In the genomic region with DNA sequence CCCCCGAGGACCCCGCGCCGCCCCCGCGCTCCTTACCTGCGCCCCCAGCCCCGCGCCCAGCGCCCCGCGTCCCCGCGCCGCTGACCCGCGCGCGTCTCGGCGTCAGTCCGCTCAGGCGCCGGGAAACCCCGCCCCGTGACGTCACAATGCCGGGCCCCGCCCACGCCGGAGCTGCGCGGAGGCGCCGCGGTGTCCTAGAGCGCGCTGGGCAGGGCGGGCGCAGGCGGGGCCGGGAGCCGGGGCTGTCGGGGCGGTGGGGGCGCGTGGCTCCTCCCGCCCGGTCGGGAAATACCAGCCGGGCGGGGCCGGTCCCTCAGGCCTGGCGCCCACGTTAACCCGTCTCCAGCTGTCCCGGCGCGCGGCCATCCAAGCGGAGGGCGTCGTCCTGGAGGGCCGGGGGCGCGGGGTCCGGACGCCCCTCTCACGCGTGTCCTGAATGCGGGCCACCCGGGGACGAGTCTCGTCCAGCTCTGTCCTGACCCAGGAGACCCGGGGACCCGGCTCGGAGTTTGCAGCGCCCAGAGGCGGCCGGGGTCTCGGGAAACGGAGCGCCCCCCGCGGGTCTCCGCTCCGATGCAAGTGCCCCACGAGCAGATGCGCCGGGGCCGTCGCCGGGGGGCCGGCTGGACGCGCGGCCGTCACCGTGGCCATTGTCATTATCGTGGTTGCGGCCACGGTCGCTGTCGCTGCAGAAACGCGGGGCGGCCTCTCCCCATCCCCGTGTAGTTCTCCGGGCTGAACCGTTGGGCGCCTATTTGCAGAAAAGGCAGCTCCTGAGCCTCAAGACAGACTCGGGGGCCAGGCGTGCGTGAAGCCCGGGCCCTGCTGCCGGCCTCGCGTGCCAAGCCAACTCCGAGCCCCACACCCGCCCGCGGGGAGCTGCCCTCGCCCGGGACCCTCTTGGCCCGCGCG, we compare ENCODE assay signal across 2 cellular contexts.
TF ChIP-seq lines count a peak whose summit lies in the region.

A gene (minus strand): TSS at position 109 of the 912 bp plus-strand sequence. CDS start 727 bp downstream, outside the sequence.

TF ChIP-seq in A549, 52 proteins besides CTCF, POLR2A, EP300 and RAD21 (continued from another document):
- TF ChIP-seq, protein P1, sequence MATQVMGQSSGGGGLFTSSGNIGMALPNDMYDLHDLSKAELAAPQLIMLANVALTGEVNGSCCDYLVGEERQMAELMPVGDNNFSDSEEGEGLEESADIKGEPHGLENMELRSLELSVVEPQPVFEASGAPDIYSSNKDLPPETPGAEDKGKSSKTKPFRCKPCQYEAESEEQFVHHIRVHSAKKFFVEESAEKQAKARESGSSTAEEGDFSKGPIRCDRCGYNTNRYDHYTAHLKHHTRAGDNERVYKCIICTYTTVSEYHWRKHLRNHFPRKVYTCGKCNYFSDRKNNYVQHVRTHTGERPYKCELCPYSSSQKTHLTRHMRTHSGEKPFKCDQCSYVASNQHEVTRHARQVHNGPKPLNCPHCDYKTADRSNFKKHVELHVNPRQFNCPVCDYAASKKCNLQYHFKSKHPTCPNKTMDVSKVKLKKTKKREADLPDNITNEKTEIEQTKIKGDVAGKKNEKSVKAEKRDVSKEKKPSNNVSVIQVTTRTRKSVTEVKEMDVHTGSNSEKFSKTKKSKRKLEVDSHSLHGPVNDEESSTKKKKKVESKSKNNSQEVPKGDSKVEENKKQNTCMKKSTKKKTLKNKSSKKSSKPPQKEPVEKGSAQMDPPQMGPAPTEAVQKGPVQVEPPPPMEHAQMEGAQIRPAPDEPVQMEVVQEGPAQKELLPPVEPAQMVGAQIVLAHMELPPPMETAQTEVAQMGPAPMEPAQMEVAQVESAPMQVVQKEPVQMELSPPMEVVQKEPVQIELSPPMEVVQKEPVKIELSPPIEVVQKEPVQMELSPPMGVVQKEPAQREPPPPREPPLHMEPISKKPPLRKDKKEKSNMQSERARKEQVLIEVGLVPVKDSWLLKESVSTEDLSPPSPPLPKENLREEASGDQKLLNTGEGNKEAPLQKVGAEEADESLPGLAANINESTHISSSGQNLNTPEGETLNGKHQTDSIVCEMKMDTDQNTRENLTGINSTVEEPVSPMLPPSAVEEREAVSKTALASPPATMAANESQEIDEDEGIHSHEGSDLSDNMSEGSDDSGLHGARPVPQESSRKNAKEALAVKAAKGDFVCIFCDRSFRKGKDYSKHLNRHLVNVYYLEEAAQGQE (IDR thresholded peaks at IDR 0.05) = no peak
- TF ChIP-seq CEBPB (IDR thresholded peaks at IDR 0.05) = no peak
- no peak for TF ChIP-seq MYC (IDR thresholded peaks at IDR 0.05; ENCODE audit: borderline replicate concordance, low read length)
- no peak for TF ChIP-seq POLR2AphosphoS2 (conservative IDR thresholded peaks at IDR 0.05; ENCODE audit: low read length)
- TF ChIP-seq KDM1A (IDR thresholded peaks at IDR 0.05; ENCODE audit: low read depth) = no peak
TF ChIP-seq in A549: peak in this region for 4.

TF ChIP-seq in HepG2, 621 proteins besides CTCF, POLR2A, EP300 and RAD21 (continued from another document and continues in another):
- TF ChIP-seq, protein P2, sequence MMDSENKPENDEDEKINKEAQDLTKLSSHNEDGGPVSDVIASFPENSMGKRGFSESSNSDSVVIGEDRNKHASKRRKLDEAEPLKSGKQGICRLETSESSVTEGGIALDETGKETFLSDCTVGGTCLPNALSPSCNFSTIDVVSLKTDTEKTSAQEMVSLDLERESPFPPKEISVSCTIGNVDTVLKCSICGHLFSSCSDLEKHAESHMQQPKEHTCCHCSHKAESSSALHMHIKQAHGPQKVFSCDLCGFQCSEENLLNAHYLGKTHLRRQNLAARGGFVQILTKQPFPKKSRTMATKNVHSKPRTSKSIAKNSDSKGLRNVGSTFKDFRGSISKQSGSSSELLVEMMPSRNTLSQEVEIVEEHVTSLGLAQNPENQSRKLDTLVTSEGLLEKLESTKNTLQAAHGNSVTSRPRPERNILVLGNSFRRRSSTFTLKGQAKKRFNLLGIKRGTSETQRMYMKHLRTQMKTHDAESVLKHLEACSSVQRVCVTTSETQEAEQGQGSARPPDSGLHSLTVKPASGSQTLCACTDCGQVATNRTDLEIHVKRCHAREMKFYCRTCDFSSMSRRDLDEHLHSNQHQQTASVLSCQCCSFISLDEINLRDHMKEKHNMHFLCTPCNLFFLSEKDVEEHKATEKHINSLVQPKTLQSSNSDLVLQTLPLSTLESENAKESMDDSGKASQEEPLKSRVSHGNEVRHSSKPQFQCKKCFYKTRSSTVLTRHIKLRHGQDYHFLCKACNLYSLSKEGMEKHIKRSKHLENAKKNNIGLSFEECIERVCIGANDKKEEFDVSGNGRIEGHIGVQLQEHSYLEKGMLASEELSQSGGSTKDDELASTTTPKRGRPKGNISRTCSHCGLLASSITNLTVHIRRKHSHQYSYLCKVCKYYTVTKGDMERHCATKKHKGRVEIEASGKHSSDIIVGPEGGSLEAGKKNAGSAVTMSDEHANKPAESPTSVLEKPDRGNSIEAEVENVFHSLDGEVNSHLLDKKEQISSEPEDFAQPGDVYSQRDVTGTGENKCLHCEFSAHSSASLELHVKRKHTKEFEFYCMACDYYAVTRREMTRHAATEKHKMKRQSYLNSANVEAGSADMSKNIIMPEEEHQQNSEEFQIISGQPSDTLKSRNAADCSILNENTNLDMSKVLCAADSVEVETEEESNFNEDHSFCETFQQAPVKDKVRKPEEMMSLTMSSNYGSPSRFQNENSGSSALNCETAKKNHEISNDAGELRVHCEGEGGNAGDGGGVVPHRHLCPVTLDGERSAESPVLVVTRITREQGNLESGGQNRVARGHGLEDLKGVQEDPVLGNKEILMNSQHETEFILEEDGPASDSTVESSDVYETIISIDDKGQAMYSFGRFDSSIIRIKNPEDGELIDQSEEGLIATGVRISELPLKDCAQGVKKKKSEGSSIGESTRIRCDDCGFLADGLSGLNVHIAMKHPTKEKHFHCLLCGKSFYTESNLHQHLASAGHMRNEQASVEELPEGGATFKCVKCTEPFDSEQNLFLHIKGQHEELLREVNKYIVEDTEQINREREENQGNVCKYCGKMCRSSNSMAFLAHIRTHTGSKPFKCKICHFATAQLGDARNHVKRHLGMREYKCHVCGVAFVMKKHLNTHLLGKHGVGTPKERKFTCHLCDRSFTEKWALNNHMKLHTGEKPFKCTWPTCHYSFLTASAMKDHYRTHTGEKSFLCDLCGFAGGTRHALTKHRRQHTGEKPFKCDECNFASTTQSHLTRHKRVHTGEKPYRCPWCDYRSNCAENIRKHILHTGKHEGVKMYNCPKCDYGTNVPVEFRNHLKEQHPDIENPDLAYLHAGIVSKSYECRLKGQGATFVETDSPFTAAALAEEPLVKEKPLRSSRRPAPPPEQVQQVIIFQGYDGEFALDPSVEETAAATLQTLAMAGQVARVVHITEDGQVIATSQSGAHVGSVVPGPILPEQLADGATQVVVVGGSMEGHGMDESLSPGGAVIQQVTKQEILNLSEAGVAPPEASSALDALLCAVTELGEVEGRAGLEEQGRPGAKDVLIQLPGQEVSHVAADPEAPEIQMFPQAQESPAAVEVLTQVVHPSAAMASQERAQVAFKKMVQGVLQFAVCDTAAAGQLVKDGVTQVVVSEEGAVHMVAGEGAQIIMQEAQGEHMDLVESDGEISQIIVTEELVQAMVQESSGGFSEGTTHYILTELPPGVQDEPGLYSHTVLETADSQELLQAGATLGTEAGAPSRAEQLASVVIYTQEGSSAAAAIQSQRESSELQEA (CRISPR knock-in tag; IDR thresholded peaks at IDR 0.05; ENCODE audit: not compliant biosample characterization) = peak; percentile 35
- peak; percentile 30; the same call in 1 of the 2 replicates for TF ChIP-seq HDAC2 (CRISPR knock-in tag; IDR thresholded peaks at IDR 0.05)
- TF ChIP-seq, protein P3, sequence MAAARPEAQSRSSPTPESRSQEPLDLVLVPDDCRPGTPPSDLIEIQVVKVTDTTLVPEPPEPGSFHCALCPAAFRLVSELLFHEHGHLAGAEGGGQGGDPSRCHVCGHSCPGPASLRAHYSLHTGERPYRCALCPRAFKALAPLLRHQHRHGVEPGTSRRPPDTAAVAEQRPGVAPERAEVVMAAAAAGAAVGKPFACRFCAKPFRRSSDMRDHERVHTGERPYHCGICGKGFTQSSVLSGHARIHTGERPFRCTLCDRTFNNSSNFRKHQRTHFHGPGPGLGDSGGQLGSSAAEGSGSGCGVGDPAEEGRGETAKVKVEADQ (CRISPR knock-in tag; IDR thresholded peaks at IDR 0.05; ENCODE audit: borderline replicate concordance) = no peak
- TF ChIP-seq, protein P4, sequence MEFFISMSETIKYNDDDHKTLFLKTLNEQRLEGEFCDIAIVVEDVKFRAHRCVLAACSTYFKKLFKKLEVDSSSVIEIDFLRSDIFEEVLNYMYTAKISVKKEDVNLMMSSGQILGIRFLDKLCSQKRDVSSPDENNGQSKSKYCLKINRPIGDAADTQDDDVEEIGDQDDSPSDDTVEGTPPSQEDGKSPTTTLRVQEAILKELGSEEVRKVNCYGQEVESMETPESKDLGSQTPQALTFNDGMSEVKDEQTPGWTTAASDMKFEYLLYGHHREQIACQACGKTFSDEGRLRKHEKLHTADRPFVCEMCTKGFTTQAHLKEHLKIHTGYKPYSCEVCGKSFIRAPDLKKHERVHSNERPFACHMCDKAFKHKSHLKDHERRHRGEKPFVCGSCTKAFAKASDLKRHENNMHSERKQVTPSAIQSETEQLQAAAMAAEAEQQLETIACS (CRISPR knock-in tag; IDR thresholded peaks at IDR 0.05) = peak; percentile 56; the same call in 1 of the 2 replicates
- TF ChIP-seq ZNF543 (CRISPR knock-in tag; IDR thresholded peaks at IDR 0.05) = 0 out of 2 replicates have a peak, but pooled peaks have one; percentile 33
- no peak for TF ChIP-seq ZKSCAN8 (CRISPR knock-in tag; IDR thresholded peaks at IDR 0.05; ENCODE audit: borderline replicate concordance)
- peak; percentile 55; the same call in 1 of the 2 replicates for TF ChIP-seq GABPB1 (CRISPR knock-in tag; IDR thresholded peaks at IDR 0.05)
- TF ChIP-seq, protein P5, sequence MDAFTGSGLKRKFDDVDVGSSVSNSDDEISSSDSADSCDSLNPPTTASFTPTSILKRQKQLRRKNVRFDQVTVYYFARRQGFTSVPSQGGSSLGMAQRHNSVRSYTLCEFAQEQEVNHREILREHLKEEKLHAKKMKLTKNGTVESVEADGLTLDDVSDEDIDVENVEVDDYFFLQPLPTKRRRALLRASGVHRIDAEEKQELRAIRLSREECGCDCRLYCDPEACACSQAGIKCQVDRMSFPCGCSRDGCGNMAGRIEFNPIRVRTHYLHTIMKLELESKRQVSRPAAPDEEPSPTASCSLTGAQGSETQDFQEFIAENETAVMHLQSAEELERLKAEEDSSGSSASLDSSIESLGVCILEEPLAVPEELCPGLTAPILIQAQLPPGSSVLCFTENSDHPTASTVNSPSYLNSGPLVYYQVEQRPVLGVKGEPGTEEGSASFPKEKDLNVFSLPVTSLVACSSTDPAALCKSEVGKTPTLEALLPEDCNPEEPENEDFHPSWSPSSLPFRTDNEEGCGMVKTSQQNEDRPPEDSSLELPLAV (CRISPR knock-in tag; conservative IDR thresholded peaks at IDR 0.05; ENCODE audit: low read depth) = no peak
- TF ChIP-seq, protein P6, sequence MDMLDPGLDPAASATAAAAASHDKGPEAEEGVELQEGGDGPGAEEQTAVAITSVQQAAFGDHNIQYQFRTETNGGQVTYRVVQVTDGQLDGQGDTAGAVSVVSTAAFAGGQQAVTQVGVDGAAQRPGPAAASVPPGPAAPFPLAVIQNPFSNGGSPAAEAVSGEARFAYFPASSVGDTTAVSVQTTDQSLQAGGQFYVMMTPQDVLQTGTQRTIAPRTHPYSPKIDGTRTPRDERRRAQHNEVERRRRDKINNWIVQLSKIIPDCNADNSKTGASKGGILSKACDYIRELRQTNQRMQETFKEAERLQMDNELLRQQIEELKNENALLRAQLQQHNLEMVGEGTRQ (IDR thresholded peaks at IDR 0.05; ENCODE audit: low read depth, low read length) = no peak
- TF ChIP-seq, protein P6 (CRISPR knock-in tag; IDR thresholded peaks at IDR 0.05; ENCODE audit: borderline replicate concordance) = no peak
- TF ChIP-seq, protein P7, sequence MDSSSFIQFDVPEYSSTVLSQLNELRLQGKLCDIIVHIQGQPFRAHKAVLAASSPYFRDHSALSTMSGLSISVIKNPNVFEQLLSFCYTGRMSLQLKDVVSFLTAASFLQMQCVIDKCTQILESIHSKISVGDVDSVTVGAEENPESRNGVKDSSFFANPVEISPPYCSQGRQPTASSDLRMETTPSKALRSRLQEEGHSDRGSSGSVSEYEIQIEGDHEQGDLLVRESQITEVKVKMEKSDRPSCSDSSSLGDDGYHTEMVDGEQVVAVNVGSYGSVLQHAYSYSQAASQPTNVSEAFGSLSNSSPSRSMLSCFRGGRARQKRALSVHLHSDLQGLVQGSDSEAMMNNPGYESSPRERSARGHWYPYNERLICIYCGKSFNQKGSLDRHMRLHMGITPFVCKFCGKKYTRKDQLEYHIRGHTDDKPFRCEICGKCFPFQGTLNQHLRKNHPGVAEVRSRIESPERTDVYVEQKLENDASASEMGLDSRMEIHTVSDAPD (CRISPR knock-in tag; IDR thresholded peaks at IDR 0.05) = no peak
- TF ChIP-seq ZNF20 (CRISPR knock-in tag; IDR thresholded peaks at IDR 0.05) = no peak
- no peak for TF ChIP-seq ZC3H13 (CRISPR knock-in tag; IDR thresholded peaks at IDR 0.05)
- TF ChIP-seq, protein P8, sequence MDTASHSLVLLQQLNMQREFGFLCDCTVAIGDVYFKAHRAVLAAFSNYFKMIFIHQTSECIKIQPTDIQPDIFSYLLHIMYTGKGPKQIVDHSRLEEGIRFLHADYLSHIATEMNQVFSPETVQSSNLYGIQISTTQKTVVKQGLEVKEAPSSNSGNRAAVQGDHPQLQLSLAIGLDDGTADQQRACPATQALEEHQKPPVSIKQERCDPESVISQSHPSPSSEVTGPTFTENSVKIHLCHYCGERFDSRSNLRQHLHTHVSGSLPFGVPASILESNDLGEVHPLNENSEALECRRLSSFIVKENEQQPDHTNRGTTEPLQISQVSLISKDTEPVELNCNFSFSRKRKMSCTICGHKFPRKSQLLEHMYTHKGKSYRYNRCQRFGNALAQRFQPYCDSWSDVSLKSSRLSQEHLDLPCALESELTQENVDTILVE (CRISPR knock-in tag; IDR thresholded peaks at IDR 0.05) = no peak
- TF ChIP-seq SCMH1 (CRISPR knock-in tag; IDR thresholded peaks at IDR 0.05; ENCODE audit: borderline replicate concordance) = no peak
- no peak for TF ChIP-seq SIN3B (IDR thresholded peaks at IDR 0.05; ENCODE audit: low read length)
- TF ChIP-seq MATR3 (CRISPR knock-in tag; IDR thresholded peaks at IDR 0.05) = no peak
- no peak for TF ChIP-seq TAF15 (IDR thresholded peaks at IDR 0.05; ENCODE audit: low read depth, low read length, poor library complexity, severe bottlenecking)
- no peak for TF ChIP-seq RELA (CRISPR knock-in tag; IDR thresholded peaks at IDR 0.05)
- TF ChIP-seq, protein P9, sequence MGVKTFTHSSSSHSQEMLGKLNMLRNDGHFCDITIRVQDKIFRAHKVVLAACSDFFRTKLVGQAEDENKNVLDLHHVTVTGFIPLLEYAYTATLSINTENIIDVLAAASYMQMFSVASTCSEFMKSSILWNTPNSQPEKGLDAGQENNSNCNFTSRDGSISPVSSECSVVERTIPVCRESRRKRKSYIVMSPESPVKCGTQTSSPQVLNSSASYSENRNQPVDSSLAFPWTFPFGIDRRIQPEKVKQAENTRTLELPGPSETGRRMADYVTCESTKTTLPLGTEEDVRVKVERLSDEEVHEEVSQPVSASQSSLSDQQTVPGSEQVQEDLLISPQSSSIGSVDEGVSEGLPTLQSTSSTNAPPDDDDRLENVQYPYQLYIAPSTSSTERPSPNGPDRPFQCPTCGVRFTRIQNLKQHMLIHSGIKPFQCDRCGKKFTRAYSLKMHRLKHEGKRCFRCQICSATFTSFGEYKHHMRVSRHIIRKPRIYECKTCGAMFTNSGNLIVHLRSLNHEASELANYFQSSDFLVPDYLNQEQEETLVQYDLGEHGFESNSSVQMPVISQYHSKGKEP (CRISPR knock-in tag; IDR thresholded peaks at IDR 0.05) = no peak
- TF ChIP-seq ZNF577 (CRISPR knock-in tag; IDR thresholded peaks at IDR 0.05; ENCODE audit: borderline replicate concordance, low read depth) = no peak
- TF ChIP-seq ZZZ3 (CRISPR knock-in tag; IDR thresholded peaks at IDR 0.05; ENCODE audit: borderline replicate concordance) = no peak
- no peak for TF ChIP-seq GATAD1 (CRISPR knock-in tag; IDR thresholded peaks at IDR 0.05)
